Comparison of ENCODE assay signal across 9 cellular contexts in genomic region chr6:35729349-35729678, GRCh38. TPM values are rescaled to one million over a fixed set of nuclear protein-coding genes. Genes with fewer than 3 reads are reported as not detected.
A peak's percentile ranks its signal among the peaks of the same experiment; 100 is the strongest.
DNase-seq lines count a peak whose midpoint lies in the region; ATAC-seq and TF ChIP-seq lines count a peak whose summit lies in the region.
"Had no signal": no experiment of that assay in that cellular context is flagged by ENCODE, and none has a peak within 500 bp of the region (broad histone marks: within the 10 kb centered on the region; RNA-seq: fewer than 3 reads in every experiment).

No MANE protein-coding gene starts in this region.

- TF ChIP-seq CTCF in heart left ventricle (IDR thresholded peaks at IDR 0.05) (no peak), liver (IDR thresholded peaks at IDR 0.05; ENCODE audit: low read depth, low read length, missing input control) (no peak), upper lobe of right lung (IDR thresholded peaks at IDR 0.05) (no peak)

- WGBS in heart left ventricle, 4 donors = 49 to 78% (median 51%) methylated on average over 3 of the region's 3 CpGs
- WGBS in liver = 31% methylated on average over 3 of the region's 3 CpGs

- H3K4me1 ChIP-seq in heart left ventricle (peaks cover 32 to 91% (median 61%) of the 10 kb centered on the region in 12 donors), liver (ENCODE audit: control insufficient read depth in 4 of 4, insufficient read depth in 4 of 4, low read length in 3 of 4) (peaks cover 28 to 87% (median 76%) of the 10 kb centered on the region in 4 donors), upper lobe of right lung (peaks cover 82% of the 10 kb centered on the region)

- ATAC-seq in heart left ventricle = no peak
- no peak for ATAC-seq in Right ventricle myocardium superior (ENCODE audit: poor library complexity)
- ATAC-seq in upper lobe of right lung = no peak

- H3K4me3 ChIP-seq in heart left ventricle (no peak overlapping the region), liver (ENCODE audit: low read depth in 1 of 3, low read length in 3 of 3) (peak overlapping the region in 1 of 3 donors; percentile 52), upper lobe of right lung (no peak overlapping the region)

- TF ChIP-seq POLR2A in heart left ventricle (IDR thresholded peaks at IDR 0.05) = no peak

- H3K27ac ChIP-seq in heart left ventricle (peak overlapping the region; percentile 92 to 100 (median 99)), liver (ENCODE audit: low read depth in 1 of 2, low read length in 2 of 2) (peak overlapping the region; percentile 94 to 95), upper lobe of right lung (peak overlapping the region; percentile 99)

- peak overlapping the region in 1 of 2 donors; percentile 8 for H3K9ac ChIP-seq in liver (ENCODE audit: low read depth in 1 of 2, low read length in 2 of 2)

- intact Hi-C loops in heart left ventricle (cut with DNase I) = loop anchor here in 4 of 10 donors (2.0 to 5.0 kb wide), 4 partner anchors 37 to 129 kb away; partner anchors contain the start of gene FKBP5 (in 2 of the 4)
- intact Hi-C loops in Right ventricle myocardium superior (cut with DNase I) = loop anchor here (2.0 kb wide), 1 partner anchor 41 kb away; the partner anchor contains the start of gene FKBP5
- intact Hi-C loops in upper lobe of right lung (cut with DNase I) = loop anchor here (5.0 kb wide), 1 partner anchor 42 kb away; the partner anchor contains the start of gene FKBP5

- TF ChIP-seq RAD21 in liver (IDR thresholded peaks at IDR 0.05) = no peak

- H3K9me3 ChIP-seq in heart left ventricle (no peaks in the 10 kb centered on the region), liver (ENCODE audit: control insufficient read depth in 4 of 4, low read length in 3 of 4) (no peaks in the 10 kb centered on the region), upper lobe of right lung (no peaks in the 10 kb centered on the region)

- H3K36me3 ChIP-seq in heart left ventricle = no peaks in the 10 kb centered on the region
- H3K36me3 ChIP-seq in liver (ENCODE audit: control insufficient read depth in 4 of 4, insufficient read depth in 3 of 4, low read depth in 1 of 4, low read length in 3 of 4) = no peaks in the 10 kb centered on the region
- H3K36me3 ChIP-seq in upper lobe of right lung = no peaks in the 10 kb centered on the region

- DNase-seq in heart left ventricle = no peak
- no peak for DNase-seq in Right ventricle myocardium superior
- DNase-seq in upper lobe of right lung = no peak
- no peak for DNase-seq in effector CD4-positive, alpha-beta T cell
- no peak for DNase-seq in KG1 (lab: John Stamatoyannopoulos, UW)

- no peaks in the 10 kb centered on the region for H3K27me3 ChIP-seq in heart left ventricle
- H3K27me3 ChIP-seq in liver (ENCODE audit: control insufficient read depth in 4 of 4, insufficient read depth in 4 of 4, low read length in 3 of 4) = no peaks in the 10 kb centered on the region
- H3K27me3 ChIP-seq in upper lobe of right lung = no peaks in the 10 kb centered on the region

TF ChIP-seq in liver, 16 proteins besides CTCF, POLR2A, EP300 and RAD21:
- TF ChIP-seq HNF4G (IDR thresholded peaks at IDR 0.05) = no peak
- peak; percentile 12 to 24 for TF ChIP-seq RXRA (IDR thresholded peaks at IDR 0.05)
- no peak for TF ChIP-seq YY1 (IDR thresholded peaks at IDR 0.05)
- TF ChIP-seq HNF4A (conservative IDR thresholded peaks at IDR 0.05) = peak; percentile 11 to 47
- TF ChIP-seq NR2F2 (IDR thresholded peaks at IDR 0.05) = no peak
- no peak for TF ChIP-seq REST (IDR thresholded peaks at IDR 0.05)
- TF ChIP-seq, protein P1, sequence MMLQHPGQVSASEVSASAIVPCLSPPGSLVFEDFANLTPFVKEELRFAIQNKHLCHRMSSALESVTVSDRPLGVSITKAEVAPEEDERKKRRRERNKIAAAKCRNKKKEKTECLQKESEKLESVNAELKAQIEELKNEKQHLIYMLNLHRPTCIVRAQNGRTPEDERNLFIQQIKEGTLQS (IDR thresholded peaks at IDR 0.05) = no peak
- TF ChIP-seq EGR1 (IDR thresholded peaks at IDR 0.05; ENCODE audit: low read depth in 2 of 2) = no peak
- TF ChIP-seq TAF1 (conservative IDR thresholded peaks at IDR 0.05) = no peak
- TF ChIP-seq, protein P2, sequence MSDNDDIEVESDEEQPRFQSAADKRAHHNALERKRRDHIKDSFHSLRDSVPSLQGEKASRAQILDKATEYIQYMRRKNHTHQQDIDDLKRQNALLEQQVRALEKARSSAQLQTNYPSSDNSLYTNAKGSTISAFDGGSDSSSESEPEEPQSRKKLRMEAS (IDR thresholded peaks at IDR 0.05) = no peak
- TF ChIP-seq GABPA (IDR thresholded peaks at IDR 0.05 in 1 of 2, conservative IDR thresholded peaks at IDR 0.05 in 1 of 2) = no peak
- TF ChIP-seq SP1 (IDR thresholded peaks at IDR 0.05) = peak; percentile 6
TF ChIP-seq in liver: peak in this region for 3.

RNA-seq across cellular contexts. Expression of gene ARMC12, which starts 7.5 kb away (rescaled TPM):
- total RNA-seq in heart left ventricle (under 1 TPM in 3 of 9 donors, not detected in 6; 0.19 to 0.72 (median 0.33) TPM), Right ventricle myocardium superior (not detected), liver (under 1 TPM in 1 of 2 donors, not detected in 1; 0.42 TPM), upper lobe of right lung (0.52 TPM)
- polyA plus RNA-seq in heart left ventricle (under 1 TPM; 0.19 to 0.27 TPM), liver (under 1 TPM; 0.43 to 0.64 TPM)

RNA-seq across cellular contexts. Expression of gene FKBP5, which starts 40.6 kb away (rescaled TPM):
- total RNA-seq in heart left ventricle = 100 to 1,000 TPM in 5 of 9 donors, 10 to 100 TPM in 4; 19.7 to 175 (median 104) TPM
- 100 to 1,000 TPM in 1 of 2 donors, 10 to 100 TPM in 1; 36.4 to 351 TPM for polyA plus RNA-seq in heart left ventricle
- 106 TPM for total RNA-seq in Right ventricle myocardium superior
- 100 to 1,000 TPM in 1 of 2 donors, 10 to 100 TPM in 1; 10.3 to 132 TPM for total RNA-seq in liver
- 10 to 100 TPM; 61.7 to 65.8 TPM for polyA plus RNA-seq in liver
- total RNA-seq in upper lobe of right lung = 142 TPM

RNA-seq across cellular contexts. Expression of gene CLPSL2, which starts 47.1 kb away (rescaled TPM):
- total RNA-seq in heart left ventricle (not detected), Right ventricle myocardium superior (not detected), liver (not detected), upper lobe of right lung (not detected)
- polyA plus RNA-seq in heart left ventricle (not detected), liver (not detected)
- total RNA-seq: endothelial cell of umbilical vein; T-helper 2 cell treated with Interferon-gamma antibody and Interleukin-4, amounts not matched to agents 100 ng/mL and 5 ng/mL, for 36 hours had no signal
- polyA plus RNA-seq: BJ, endothelial cell of umbilical vein had no signal

RNA-seq across cellular contexts. Expression of gene CLPSL1, which starts 51.5 kb away (rescaled TPM):
- total RNA-seq in heart left ventricle (not detected), Right ventricle myocardium superior (not detected), liver (not detected), upper lobe of right lung (not detected)
- polyA plus RNA-seq in heart left ventricle (not detected), liver (not detected)
- total RNA-seq: endothelial cell of umbilical vein; T-helper 2 cell treated with Interferon-gamma antibody and Interleukin-4, amounts not matched to agents 100 ng/mL and 5 ng/mL, for 36 hours had no signal
- polyA plus RNA-seq: BJ, endothelial cell of umbilical vein had no signal
